1 cellular context compared by ENCODE assay signal in the genomic region with DNA sequence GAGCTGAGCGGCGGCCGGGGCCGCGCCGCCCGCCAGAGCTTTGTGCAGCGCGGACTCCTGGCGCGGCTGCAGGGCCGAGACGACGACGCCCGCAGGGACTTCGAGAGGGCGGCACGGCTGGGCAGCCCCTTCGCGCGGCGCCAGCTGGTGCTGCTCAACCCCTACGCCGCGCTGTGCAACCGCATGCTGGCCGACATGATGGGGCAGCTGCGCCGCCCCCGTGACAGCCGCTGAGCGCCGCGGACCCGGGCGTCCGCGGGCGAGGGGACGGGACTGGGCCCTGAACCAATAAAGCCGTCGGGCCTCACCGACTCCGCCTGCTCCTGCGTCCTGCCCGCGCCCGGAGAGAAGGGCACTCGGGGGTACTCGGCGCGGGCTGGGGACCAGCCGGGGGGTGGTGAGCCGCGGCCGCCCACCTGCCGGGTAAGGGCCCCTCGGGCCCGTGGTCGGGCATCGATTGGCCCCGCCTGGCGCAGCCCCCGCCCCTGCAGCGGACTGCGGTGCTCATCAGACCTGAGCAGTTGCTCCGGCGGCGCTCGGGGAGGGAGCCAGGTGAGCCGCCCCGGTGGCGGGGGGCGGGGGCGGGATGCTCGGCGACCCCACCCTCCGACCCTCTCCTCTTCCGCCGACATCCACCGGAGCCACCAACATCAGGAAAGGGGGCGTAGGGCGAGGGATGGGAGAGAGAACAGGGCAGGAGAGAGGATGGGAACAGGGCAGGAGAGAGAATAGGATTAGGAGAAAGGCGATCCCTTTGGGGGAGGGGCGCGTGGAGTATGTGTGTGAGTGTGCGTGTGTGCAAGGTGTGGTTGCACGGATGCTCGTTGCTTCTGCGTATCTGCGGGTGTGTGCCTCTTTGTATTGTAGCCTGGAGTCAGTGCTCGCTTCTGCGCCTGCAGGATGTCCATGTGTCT.
TF ChIP-seq lines count a peak whose summit lies in the region.

A gene (plus strand): TSS at position 510 of the 914 bp plus-strand sequence. CDS start 610 bp downstream, outside the sequence.

TF ChIP-seq in HepG2, 621 proteins besides CTCF, POLR2A, EP300 and RAD21 (continued from another document and continues in another):
- TF ChIP-seq, protein P1, sequence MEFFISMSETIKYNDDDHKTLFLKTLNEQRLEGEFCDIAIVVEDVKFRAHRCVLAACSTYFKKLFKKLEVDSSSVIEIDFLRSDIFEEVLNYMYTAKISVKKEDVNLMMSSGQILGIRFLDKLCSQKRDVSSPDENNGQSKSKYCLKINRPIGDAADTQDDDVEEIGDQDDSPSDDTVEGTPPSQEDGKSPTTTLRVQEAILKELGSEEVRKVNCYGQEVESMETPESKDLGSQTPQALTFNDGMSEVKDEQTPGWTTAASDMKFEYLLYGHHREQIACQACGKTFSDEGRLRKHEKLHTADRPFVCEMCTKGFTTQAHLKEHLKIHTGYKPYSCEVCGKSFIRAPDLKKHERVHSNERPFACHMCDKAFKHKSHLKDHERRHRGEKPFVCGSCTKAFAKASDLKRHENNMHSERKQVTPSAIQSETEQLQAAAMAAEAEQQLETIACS (CRISPR knock-in tag; IDR thresholded peaks at IDR 0.05), result peak; percentile 48; the same call in 1 of the 2 replicates
- TF ChIP-seq, protein P2, sequence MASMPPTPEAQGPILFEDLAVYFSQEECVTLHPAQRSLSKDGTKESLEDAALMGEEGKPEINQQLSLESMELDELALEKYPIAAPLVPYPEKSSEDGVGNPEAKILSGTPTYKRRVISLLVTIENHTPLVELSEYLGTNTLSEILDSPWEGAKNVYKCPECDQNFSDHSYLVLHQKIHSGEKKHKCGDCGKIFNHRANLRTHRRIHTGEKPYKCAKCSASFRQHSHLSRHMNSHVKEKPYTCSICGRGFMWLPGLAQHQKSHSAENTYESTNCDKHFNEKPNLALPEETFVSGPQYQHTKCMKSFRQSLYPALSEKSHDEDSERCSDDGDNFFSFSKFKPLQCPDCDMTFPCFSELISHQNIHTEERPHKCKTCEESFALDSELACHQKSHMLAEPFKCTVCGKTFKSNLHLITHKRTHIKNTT (CRISPR knock-in tag; IDR thresholded peaks at IDR 0.05), result no peak
- TF ChIP-seq TAF15 (IDR thresholded peaks at IDR 0.05; ENCODE audit: low read depth, low read length, poor library complexity, severe bottlenecking) (no peak), HOXD1 (CRISPR knock-in tag; IDR thresholded peaks at IDR 0.05) (no peak), ZFP36 (IDR thresholded peaks at IDR 0.05; ENCODE audit: borderline replicate concordance, low read depth, low read length, partially characterized antibody) (no peak), PRPF4 (IDR thresholded peaks at IDR 0.05; ENCODE audit: low read depth, low read length, poor library complexity, severe bottlenecking) (no peak), JUNB (CRISPR knock-in tag; IDR thresholded peaks at IDR 0.05; ENCODE audit: borderline replicate concordance) (no peak; the same call in 1 of the 2 replicates), FOXJ3 (CRISPR knock-in tag; IDR thresholded peaks at IDR 0.05; ENCODE audit: borderline replicate concordance) (no peak), IKZF1 (IDR thresholded peaks at IDR 0.05) (no peak), SRY (CRISPR knock-in tag; IDR thresholded peaks at IDR 0.05) (peak; percentile 76; the same call in 1 of the 2 replicates), ZNF30 (CRISPR knock-in tag; IDR thresholded peaks at IDR 0.05) (no peak), FOXC1 (CRISPR knock-in tag; IDR thresholded peaks at IDR 0.05; ENCODE audit: borderline replicate concordance) (no peak), TEAD2 (CRISPR knock-in tag; IDR thresholded peaks at IDR 0.05) (no peak; the same call in 1 of the 2 replicates), SP2 (CRISPR knock-in tag; IDR thresholded peaks at IDR 0.05) (no peak), BRD4 (CRISPR knock-in tag; IDR thresholded peaks at IDR 0.05) (peak; percentile 42; the same call in 1 of the 2 replicates), ZNF850 (CRISPR knock-in tag; conservative IDR thresholded peaks at IDR 0.05) (no peak), HCFC1 (IDR thresholded peaks at IDR 0.05; ENCODE audit: low read depth, low read length) (peak; percentile 13; the same call in 1 of the 2 replicates), CBX2 (IDR thresholded peaks at IDR 0.05; ENCODE audit: low read depth, low read length) (no peak), CBX2 (CRISPR knock-in tag; IDR thresholded peaks at IDR 0.05; ENCODE audit: low read depth) (no peak), ZNF780A (CRISPR knock-in tag; IDR thresholded peaks at IDR 0.05) (no peak), ZFP41 (CRISPR knock-in tag; IDR thresholded peaks at IDR 0.05; ENCODE audit: borderline replicate concordance) (no peak), GABPB1 (CRISPR knock-in tag; IDR thresholded peaks at IDR 0.05) (peak; percentile 76), SMC3 (IDR thresholded peaks at IDR 0.05; ENCODE audit: low read length) (no peak), ZNF451 (CRISPR knock-in tag; IDR thresholded peaks at IDR 0.05) (no peak), ZNF550 (CRISPR knock-in tag; IDR thresholded peaks at IDR 0.05; ENCODE audit: borderline replicate concordance) (no peak), ELF4 (CRISPR knock-in tag; IDR thresholded peaks at IDR 0.05; ENCODE audit: borderline replicate concordance) (no peak), TMF1 (CRISPR knock-in tag; IDR thresholded peaks at IDR 0.05; ENCODE audit: low read depth) (0 out of 2 replicates have a peak, but pooled peaks have one; percentile 18), ZNF841 (CRISPR knock-in tag; IDR thresholded peaks at IDR 0.05; ENCODE audit: borderline replicate concordance) (no peak; the same call in 1 of the 2 replicates), POLR2AphosphoS5 (IDR thresholded peaks at IDR 0.05; ENCODE audit: low read depth, low read length) (peak; percentile 33; the same call in 1 of the 2 replicates), ZNF225 (CRISPR knock-in tag; IDR thresholded peaks at IDR 0.05) (no peak)
- TF ChIP-seq, protein P3, sequence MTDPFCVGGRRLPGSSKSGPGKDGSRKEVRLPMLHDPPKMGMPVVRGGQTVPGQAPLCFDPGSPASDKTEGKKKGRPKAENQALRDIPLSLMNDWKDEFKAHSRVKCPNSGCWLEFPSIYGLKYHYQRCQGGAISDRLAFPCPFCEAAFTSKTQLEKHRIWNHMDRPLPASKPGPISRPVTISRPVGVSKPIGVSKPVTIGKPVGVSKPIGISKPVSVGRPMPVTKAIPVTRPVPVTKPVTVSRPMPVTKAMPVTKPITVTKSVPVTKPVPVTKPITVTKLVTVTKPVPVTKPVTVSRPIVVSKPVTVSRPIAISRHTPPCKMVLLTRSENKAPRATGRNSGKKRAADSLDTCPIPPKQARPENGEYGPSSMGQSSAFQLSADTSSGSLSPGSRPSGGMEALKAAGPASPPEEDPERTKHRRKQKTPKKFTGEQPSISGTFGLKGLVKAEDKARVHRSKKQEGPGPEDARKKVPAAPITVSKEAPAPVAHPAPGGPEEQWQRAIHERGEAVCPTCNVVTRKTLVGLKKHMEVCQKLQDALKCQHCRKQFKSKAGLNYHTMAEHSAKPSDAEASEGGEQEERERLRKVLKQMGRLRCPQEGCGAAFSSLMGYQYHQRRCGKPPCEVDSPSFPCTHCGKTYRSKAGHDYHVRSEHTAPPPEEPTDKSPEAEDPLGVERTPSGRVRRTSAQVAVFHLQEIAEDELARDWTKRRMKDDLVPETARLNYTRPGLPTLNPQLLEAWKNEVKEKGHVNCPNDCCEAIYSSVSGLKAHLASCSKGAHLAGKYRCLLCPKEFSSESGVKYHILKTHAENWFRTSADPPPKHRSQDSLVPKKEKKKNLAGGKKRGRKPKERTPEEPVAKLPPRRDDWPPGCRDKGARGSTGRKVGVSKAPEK (CRISPR knock-in tag; IDR thresholded peaks at IDR 0.05; ENCODE audit: borderline replicate concordance), result no peak
- TF ChIP-seq, protein P4, sequence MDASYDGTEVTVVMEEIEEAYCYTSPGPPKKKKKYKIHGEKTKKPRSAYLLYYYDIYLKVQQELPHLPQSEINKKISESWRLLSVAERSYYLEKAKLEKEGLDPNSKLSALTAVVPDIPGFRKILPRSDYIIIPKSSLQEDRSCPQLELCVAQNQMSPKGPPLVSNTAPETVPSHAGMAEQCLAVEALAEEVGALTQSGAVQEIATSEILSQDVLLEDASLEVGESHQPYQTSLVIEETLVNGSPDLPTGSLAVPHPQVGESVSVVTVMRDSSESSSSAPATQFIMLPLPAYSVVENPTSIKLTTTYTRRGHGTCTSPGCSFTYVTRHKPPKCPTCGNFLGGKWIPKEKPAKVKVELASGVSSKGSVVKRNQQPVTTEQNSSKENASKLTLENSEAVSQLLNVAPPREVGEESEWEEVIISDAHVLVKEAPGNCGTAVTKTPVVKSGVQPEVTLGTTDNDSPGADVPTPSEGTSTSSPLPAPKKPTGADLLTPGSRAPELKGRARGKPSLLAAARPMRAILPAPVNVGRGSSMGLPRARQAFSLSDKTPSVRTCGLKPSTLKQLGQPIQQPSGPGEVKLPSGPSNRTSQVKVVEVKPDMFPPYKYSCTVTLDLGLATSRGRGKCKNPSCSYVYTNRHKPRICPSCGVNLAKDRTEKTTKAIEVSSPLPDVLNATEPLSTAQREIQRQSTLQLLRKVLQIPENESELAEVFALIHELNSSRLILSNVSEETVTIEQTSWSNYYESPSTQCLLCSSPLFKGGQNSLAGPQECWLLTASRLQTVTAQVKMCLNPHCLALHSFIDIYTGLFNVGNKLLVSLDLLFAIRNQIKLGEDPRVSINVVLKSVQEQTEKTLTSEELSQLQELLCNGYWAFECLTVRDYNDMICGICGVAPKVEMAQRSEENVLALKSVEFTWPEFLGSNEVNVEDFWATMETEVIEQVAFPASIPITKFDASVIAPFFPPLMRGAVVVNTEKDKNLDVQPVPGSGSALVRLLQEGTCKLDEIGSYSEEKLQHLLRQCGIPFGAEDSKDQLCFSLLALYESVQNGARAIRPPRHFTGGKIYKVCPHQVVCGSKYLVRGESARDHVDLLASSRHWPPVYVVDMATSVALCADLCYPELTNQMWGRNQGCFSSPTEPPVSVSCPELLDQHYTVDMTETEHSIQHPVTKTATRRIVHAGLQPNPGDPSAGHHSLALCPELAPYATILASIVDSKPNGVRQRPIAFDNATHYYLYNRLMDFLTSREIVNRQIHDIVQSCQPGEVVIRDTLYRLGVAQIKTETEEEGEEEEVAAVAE (CRISPR knock-in tag; IDR thresholded peaks at IDR 0.05; ENCODE audit: borderline replicate concordance), result no peak
- TF ChIP-seq, protein P5, sequence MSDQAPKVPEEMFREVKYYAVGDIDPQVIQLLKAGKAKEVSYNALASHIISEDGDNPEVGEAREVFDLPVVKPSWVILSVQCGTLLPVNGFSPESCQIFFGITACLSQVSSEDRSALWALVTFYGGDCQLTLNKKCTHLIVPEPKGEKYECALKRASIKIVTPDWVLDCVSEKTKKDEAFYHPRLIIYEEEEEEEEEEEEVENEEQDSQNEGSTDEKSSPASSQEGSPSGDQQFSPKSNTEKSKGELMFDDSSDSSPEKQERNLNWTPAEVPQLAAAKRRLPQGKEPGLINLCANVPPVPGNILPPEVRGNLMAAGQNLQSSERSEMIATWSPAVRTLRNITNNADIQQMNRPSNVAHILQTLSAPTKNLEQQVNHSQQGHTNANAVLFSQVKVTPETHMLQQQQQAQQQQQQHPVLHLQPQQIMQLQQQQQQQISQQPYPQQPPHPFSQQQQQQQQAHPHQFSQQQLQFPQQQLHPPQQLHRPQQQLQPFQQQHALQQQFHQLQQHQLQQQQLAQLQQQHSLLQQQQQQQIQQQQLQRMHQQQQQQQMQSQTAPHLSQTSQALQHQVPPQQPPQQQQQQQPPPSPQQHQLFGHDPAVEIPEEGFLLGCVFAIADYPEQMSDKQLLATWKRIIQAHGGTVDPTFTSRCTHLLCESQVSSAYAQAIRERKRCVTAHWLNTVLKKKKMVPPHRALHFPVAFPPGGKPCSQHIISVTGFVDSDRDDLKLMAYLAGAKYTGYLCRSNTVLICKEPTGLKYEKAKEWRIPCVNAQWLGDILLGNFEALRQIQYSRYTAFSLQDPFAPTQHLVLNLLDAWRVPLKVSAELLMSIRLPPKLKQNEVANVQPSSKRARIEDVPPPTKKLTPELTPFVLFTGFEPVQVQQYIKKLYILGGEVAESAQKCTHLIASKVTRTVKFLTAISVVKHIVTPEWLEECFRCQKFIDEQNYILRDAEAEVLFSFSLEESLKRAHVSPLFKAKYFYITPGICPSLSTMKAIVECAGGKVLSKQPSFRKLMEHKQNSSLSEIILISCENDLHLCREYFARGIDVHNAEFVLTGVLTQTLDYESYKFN (CRISPR knock-in tag; conservative IDR thresholded peaks at IDR 0.05), result no peak; the same call in 1 of the 2 replicates
- TF ChIP-seq, protein P6, sequence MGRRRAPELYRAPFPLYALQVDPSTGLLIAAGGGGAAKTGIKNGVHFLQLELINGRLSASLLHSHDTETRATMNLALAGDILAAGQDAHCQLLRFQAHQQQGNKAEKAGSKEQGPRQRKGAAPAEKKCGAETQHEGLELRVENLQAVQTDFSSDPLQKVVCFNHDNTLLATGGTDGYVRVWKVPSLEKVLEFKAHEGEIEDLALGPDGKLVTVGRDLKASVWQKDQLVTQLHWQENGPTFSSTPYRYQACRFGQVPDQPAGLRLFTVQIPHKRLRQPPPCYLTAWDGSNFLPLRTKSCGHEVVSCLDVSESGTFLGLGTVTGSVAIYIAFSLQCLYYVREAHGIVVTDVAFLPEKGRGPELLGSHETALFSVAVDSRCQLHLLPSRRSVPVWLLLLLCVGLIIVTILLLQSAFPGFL (CRISPR knock-in tag; IDR thresholded peaks at IDR 0.05), result no peak
- TF ChIP-seq, protein P7, sequence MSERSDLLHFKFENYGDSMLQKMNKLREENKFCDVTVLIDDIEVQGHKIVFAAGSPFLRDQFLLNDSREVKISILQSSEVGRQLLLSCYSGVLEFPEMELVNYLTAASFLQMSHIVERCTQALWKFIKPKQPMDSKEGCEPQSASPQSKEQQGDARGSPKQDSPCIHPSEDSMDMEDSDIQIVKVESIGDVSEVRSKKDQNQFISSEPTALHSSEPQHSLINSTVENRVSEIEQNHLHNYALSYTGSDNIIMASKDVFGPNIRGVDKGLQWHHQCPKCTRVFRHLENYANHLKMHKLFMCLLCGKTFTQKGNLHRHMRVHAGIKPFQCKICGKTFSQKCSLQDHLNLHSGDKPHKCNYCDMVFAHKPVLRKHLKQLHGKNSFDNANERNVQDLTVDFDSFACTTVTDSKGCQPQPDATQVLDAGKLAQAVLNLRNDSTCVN (CRISPR knock-in tag; IDR thresholded peaks at IDR 0.05; ENCODE audit: borderline replicate concordance), result no peak
